In genomic region chr1:43930168-43930948, GRCh38 we compare ENCODE assay signal across 8 cellular contexts. TPM values are rescaled to one million over a fixed set of nuclear protein-coding genes. Genes with fewer than 3 reads are reported as not detected.
DNase-seq lines count a peak whose midpoint lies in the region; ATAC-seq and TF ChIP-seq lines count a peak whose summit lies in the region.

No MANE protein-coding gene starts in this region.

- H2BK12ac ChIP-seq in trophoblast cell (ENCODE audit: low read length), result peak overlapping the region; percentile 45

- no peaks in the 10 kb centered on the region for H3K79me1 ChIP-seq in trophoblast cell (ENCODE audit: low read length)

- intact Hi-C loops in activated CD4-positive, alpha-beta T cell treated with anti-CD3 and anti-CD28 coated beads, Interleukin-2, amount 10 ng/mL, durations not matched to agents 24 days and 14 days (cut with micrococcal nuclease), result loop anchor here (5.0 kb wide), 2 partner anchors 223 to 403 kb away; partner anchors contain the start of gene ST3GAL3
- intact Hi-C loops in sciatic nerve (cut with DNase I), result loop anchor here (5.0 to 10.0 kb wide), 2 partner anchors 168 to 396 kb away; partner anchors contain the start of gene PTPRF

- no peak overlapping the region for H3K18ac ChIP-seq in trophoblast cell (ENCODE audit: low read length)

- no peaks in the 10 kb centered on the region for H3K36me3 ChIP-seq in trophoblast cell (ENCODE audit: control insufficient read depth in 1 of 2, insufficient read depth in 2 of 2, low read length in 2 of 2)

- H4K12ac ChIP-seq in trophoblast cell (ENCODE audit: low read depth, low read length), result no peak overlapping the region

- H3K4me2 ChIP-seq in trophoblast cell (ENCODE audit: low read length), result no peak overlapping the region

- H3K9me3 ChIP-seq in trophoblast cell (ENCODE audit: insufficient read depth, low read depth, low read length), result no peaks in the 10 kb centered on the region

- H3K27me3 Mint-ChIP-seq in activated CD4-positive, alpha-beta T cell treated with anti-CD3 and anti-CD28 coated beads, Interleukin-2, amount 10 ng/mL, durations not matched to agents 24 days and 14 days, result peaks cover 6% of the 10 kb centered on the region

- H2BK5ac ChIP-seq in trophoblast cell (ENCODE audit: low read depth, low read length, poor library complexity), result no peak overlapping the region

- no peaks in the 10 kb centered on the region for H3K36me3 Mint-ChIP-seq in activated CD4-positive, alpha-beta T cell treated with anti-CD3 and anti-CD28 coated beads, Interleukin-2, amount 10 ng/mL, durations not matched to agents 24 days and 14 days (ENCODE audit: low read depth)

- H3K14ac ChIP-seq in trophoblast cell (ENCODE audit: low read length), result peak overlapping the region; percentile 10

- no peak overlapping the region for H3K4me3 Mint-ChIP-seq in activated CD4-positive, alpha-beta T cell treated with anti-CD3 and anti-CD28 coated beads, Interleukin-2, amount 10 ng/mL, durations not matched to agents 24 days and 14 days

- no peak overlapping the region for H3K4ac ChIP-seq in trophoblast cell (ENCODE audit: low read depth, low read length)

- H3K9me3 Mint-ChIP-seq in activated CD4-positive, alpha-beta T cell treated with anti-CD3 and anti-CD28 coated beads, Interleukin-2, amount 10 ng/mL, durations not matched to agents 24 days and 14 days, result no peaks in the 10 kb centered on the region

- peak; percentile 51 for DNase-seq in activated CD4-positive, alpha-beta T cell treated with anti-CD3 and anti-CD28 coated beads for 48 hours
- DNase-seq in activated CD4-positive, alpha-beta T cell treated with anti-CD3 and anti-CD28 coated beads, Interleukin-2, amount 10 ng/mL, durations not matched to agents 24 days and 14 days, result no peak
- DNase-seq in cardiac fibroblast (ENCODE audit: low read depth in 2 of 2), result no peak
- no peak for DNase-seq in trophoblast cell
- no peak for DNase-seq in sciatic nerve (ENCODE audit: low spot score)

- no peak for ATAC-seq in HG03280 (IDR thresholded peaks at IDR 0.05; ENCODE audit: unreplicated experiment)
- no peak for ATAC-seq in GM18873 (IDR thresholded peaks at IDR 0.05; ENCODE audit: low FRiP score, unreplicated experiment)
- no peak for ATAC-seq in sciatic nerve

- H3K27ac ChIP-seq in trophoblast cell (ENCODE audit: low read depth, low read length), result no peak overlapping the region

- no CpG with 5 or more reads among the region's 10 CpGs for WGBS in trophoblast cell (ENCODE audit: extremely low coverage, insufficient coverage, insufficient read length)

- peaks cover 9% of the 10 kb centered on the region for H3K4me1 Mint-ChIP-seq in activated CD4-positive, alpha-beta T cell treated with anti-CD3 and anti-CD28 coated beads, Interleukin-2, amount 10 ng/mL, durations not matched to agents 24 days and 14 days

- peaks cover 18 to 26% of the 10 kb centered on the region in 2 experiments for H3K4me1 ChIP-seq in trophoblast cell (ENCODE audit: control insufficient read depth in 1 of 2, insufficient read depth in 2 of 2, low read length in 2 of 2)

- H3K9ac ChIP-seq in trophoblast cell (ENCODE audit: low read length), result no peak overlapping the region

- no peak overlapping the region for H3K27ac Mint-ChIP-seq in activated CD4-positive, alpha-beta T cell treated with anti-CD3 and anti-CD28 coated beads, Interleukin-2, amount 10 ng/mL, durations not matched to agents 24 days and 14 days

- TF ChIP-seq EP300 in Ishikawa (IDR thresholded peaks at IDR 0.05; ENCODE audit: borderline replicate concordance), result no peak

- peak; percentile 27 for TF ChIP-seq CTCF in cardiac fibroblast (IDR thresholded peaks at IDR 0.05; ENCODE audit: low read depth, low read length)

- no peak overlapping the region for H2BK120ac ChIP-seq in trophoblast cell (ENCODE audit: insufficient read depth, low read length, poor library complexity)

- no peak overlapping the region for H3K4me3 ChIP-seq in cardiac fibroblast (replicated peaks in 1 of 2; ENCODE audit: low read depth in 2 of 2, low read length in 2 of 2)
- H3K4me3 ChIP-seq in trophoblast cell (ENCODE audit: low read depth, low read length), result no peak overlapping the region

- H3K23ac ChIP-seq in trophoblast cell (ENCODE audit: low read length), result no peak overlapping the region

- no peak overlapping the region for H4K91ac ChIP-seq in trophoblast cell (ENCODE audit: low read depth, low read length)

- H4K8ac ChIP-seq in trophoblast cell (ENCODE audit: low read depth, low read length), result no peak overlapping the region

- no peaks in the 10 kb centered on the region for H3K79me2 ChIP-seq in trophoblast cell (ENCODE audit: control insufficient read depth, insufficient read depth, low read length, poor library complexity)

- H3K27me3 ChIP-seq in trophoblast cell (ENCODE audit: insufficient read depth, low read length), result no peaks in the 10 kb centered on the region

- peak; percentile 42; the same call in 1 of the 2 replicates for TF ChIP-seq RAD21 in Ishikawa (IDR thresholded peaks at IDR 0.05; ENCODE audit: low read depth)

- H2AK5ac ChIP-seq in trophoblast cell (ENCODE audit: low read length), result no peak overlapping the region

- H2AFZ ChIP-seq in trophoblast cell (ENCODE audit: insufficient read depth, low read length, poor library complexity), result no peak overlapping the region

TF ChIP-seq in Ishikawa, 13 proteins besides CTCF, POLR2A, EP300 and RAD21:
- no peak for TF ChIP-seq TAF1 (IDR thresholded peaks at IDR 0.05; ENCODE audit: low read depth)
- TF ChIP-seq NFIC (IDR thresholded peaks at IDR 0.05), result no peak
- TF ChIP-seq ZBTB7A (IDR thresholded peaks at IDR 0.05; ENCODE audit: low read depth), result no peak
- no peak for TF ChIP-seq FOXM1 (IDR thresholded peaks at IDR 0.05; ENCODE audit: borderline replicate concordance, low read depth)

RNA-seq across cellular contexts. Expression of gene ARTN, which starts 3.2 kb away (rescaled TPM):
- total RNA-seq in activated CD4-positive, alpha-beta T cell treated with anti-CD3 and anti-CD28 coated beads, Interleukin-2, amount 10 ng/mL, durations not matched to agents 24 days and 14 days, result 0.43 TPM in 1 of 2 replicates, not detected in the other
- 0.36 and 0.37 TPM in 2 replicates for polyA plus RNA-seq in trophoblast cell (2013)
- total RNA-seq in sciatic nerve, result 0.94 TPM

RNA-seq across cellular contexts. Expression of gene IPO13, which starts 16.4 kb away (rescaled TPM):
- 26.3 and 26.6 TPM in 2 replicates for total RNA-seq in activated CD4-positive, alpha-beta T cell treated with anti-CD3 and anti-CD28 coated beads, Interleukin-2, amount 10 ng/mL, durations not matched to agents 24 days and 14 days
- polyA plus RNA-seq in trophoblast cell (2013), result 11.1 and 11.7 TPM in 2 replicates
- 29.0 TPM for total RNA-seq in sciatic nerve

RNA-seq across cellular contexts. Expression of gene DPH2, which starts 39.5 kb away (rescaled TPM):
- 71.0 and 71.8 TPM in 2 replicates for total RNA-seq in activated CD4-positive, alpha-beta T cell treated with anti-CD3 and anti-CD28 coated beads, Interleukin-2, amount 10 ng/mL, durations not matched to agents 24 days and 14 days
- polyA plus RNA-seq in trophoblast cell (2013), result 11.7 and 12.3 TPM in 2 replicates
- total RNA-seq in sciatic nerve, result 12.0 TPM

RNA-seq across cellular contexts. Expression of gene ATP6V0B, which starts 44.4 kb away (rescaled TPM):
- 181 and 182 TPM in 2 replicates for total RNA-seq in activated CD4-positive, alpha-beta T cell treated with anti-CD3 and anti-CD28 coated beads, Interleukin-2, amount 10 ng/mL, durations not matched to agents 24 days and 14 days
- 71.6 and 76.4 TPM in 2 replicates for polyA plus RNA-seq in trophoblast cell (2013)
- 79.4 TPM for total RNA-seq in sciatic nerve

RNA-seq across cellular contexts. Expression of gene B4GALT2, which starts 48.7 kb away (rescaled TPM):
- total RNA-seq in activated CD4-positive, alpha-beta T cell treated with anti-CD3 and anti-CD28 coated beads, Interleukin-2, amount 10 ng/mL, durations not matched to agents 24 days and 14 days, result 59.7 TPM in 2 replicates
- 32.4 and 35.1 TPM in 2 replicates for polyA plus RNA-seq in trophoblast cell (2013)
- total RNA-seq in sciatic nerve, result 26.5 TPM
